ENCODE assay signal across 27 cellular contexts in genomic region chr4:155510771-155511170, GRCh38.
"Had no signal": no experiment of that assay in that cellular context is flagged by ENCODE, and none has a peak within 500 bp of the region (broad histone marks: within the 10 kb centered on the region; RNA-seq: fewer than 3 reads in every experiment).

No MANE protein-coding gene starts in this region.

- H3K27ac ChIP-seq: KMS-11, Peyer's patch, RWPE1, WERI-Rb-1 had no signal

- H3K9me3 ChIP-seq: Peyer's patch had no signal

- H3K4me1 Mint-ChIP-seq: IgD-negative memory B cell had no signal

- H3K27me3 ChIP-seq: Peyer's patch had no signal

- H3K36me3 Mint-ChIP-seq: activated naive CD8-positive, alpha-beta T cell; brain; IgD-negative memory B cell had no signal

- H3K4me3 Mint-ChIP-seq: activated naive CD4-positive, alpha-beta T cell treated with anti-CD3 and anti-CD28 coated beads for 36 hours; activated naive CD8-positive, alpha-beta T cell; activated T-helper 1 cell treated with anti-CD3 and anti-CD28 coated beads, Interleukin-12 subunit alpha, Interleukin-12 subunit beta, Interleukin-2, Interleukin-4 antibody, amounts not matched to agents 30 ng/mL and 10 ng/mL and 1 ng/mL, durations not matched to agents 14 hours and 24 hours and 36 hours; brain; IgD-negative memory B cell; T-helper 1 cell treated with Interleukin-12 subunit alpha and Interleukin-12 subunit beta and Interleukin-4 antibody, amounts not matched to agents 30 μg/mL and 1 μg/mL, for 36 hours had no signal

- H3K9me3 Mint-ChIP-seq: activated naive CD4-positive, alpha-beta T cell treated with anti-CD3 and anti-CD28 coated beads for 36 hours; activated T-helper 1 cell treated with anti-CD3 and anti-CD28 coated beads, Interleukin-12 subunit alpha, Interleukin-12 subunit beta, Interleukin-2, Interleukin-4 antibody, amounts not matched to agents 30 ng/mL and 10 ng/mL and 1 ng/mL, durations not matched to agents 14 hours and 24 hours and 36 hours; brain; T-helper 1 cell treated with Interleukin-12 subunit alpha and Interleukin-12 subunit beta and Interleukin-4 antibody, amounts not matched to agents 30 μg/mL and 1 μg/mL, for 36 hours had no signal

- H3K4me1 ChIP-seq: Peyer's patch had no signal

- DNase-seq: activated CD4-positive, alpha-beta T cell treated with anti-CD3 and anti-CD28 coated beads for 48 hours; activated CD4-positive, alpha-beta T cell treated with anti-CD3 and anti-CD28 coated beads, Interleukin-2, amount 50 U/mL, for 4 hours; activated CD8-positive, alpha-beta memory T cell treated with anti-CD3 and anti-CD28 coated beads, Interleukin-2, amount 50 U/mL, for 4 hours; activated gamma-delta T cell; activated naive CD4-positive, alpha-beta T cell treated with anti-CD3 and anti-CD28 coated beads for 36 hours; amygdala; NCI-H1092; NCI-H1417 treated with DMSO at 0.1 percent for 48 hours; NCI-H1694; NCI-H2029; NCI-H2107; NCI-H2171 treated with DMSO at 0.1 percent for 48 hours; NCI-H226; NCI-H526 treated with DMSO at 0.1 percent for 48 hours; NCI-H82; NK-92 treated with Interleukin-12 subunit alpha and Interleukin-12 subunit beta, amount 100 ng/mL, for 24 hours; Peyer's patch; SHP77 treated with DMSO at 0.1 percent for 48 hours; T-helper 9 cell; WERI-Rb-1 had no signal

- H3K27me3 Mint-ChIP-seq: brain had no signal

- H3K4me3 ChIP-seq: Peyer's patch had no signal

- H3K27ac Mint-ChIP-seq: activated naive CD4-positive, alpha-beta T cell treated with anti-CD3 and anti-CD28 coated beads for 36 hours; activated naive CD8-positive, alpha-beta T cell; activated T-helper 1 cell treated with anti-CD3 and anti-CD28 coated beads, Interleukin-12 subunit alpha, Interleukin-12 subunit beta, Interleukin-2, Interleukin-4 antibody, amounts not matched to agents 30 ng/mL and 10 ng/mL and 1 ng/mL, durations not matched to agents 14 hours and 24 hours and 36 hours; brain; IgD-negative memory B cell; T-helper 1 cell treated with Interleukin-12 subunit alpha and Interleukin-12 subunit beta and Interleukin-4 antibody, amounts not matched to agents 30 μg/mL and 1 μg/mL, for 36 hours had no signal

- H3K36me3 ChIP-seq: Peyer's patch, WERI-Rb-1 had no signal
